Comparison of ENCODE assay signal across 11 cellular contexts in the genomic region with DNA sequence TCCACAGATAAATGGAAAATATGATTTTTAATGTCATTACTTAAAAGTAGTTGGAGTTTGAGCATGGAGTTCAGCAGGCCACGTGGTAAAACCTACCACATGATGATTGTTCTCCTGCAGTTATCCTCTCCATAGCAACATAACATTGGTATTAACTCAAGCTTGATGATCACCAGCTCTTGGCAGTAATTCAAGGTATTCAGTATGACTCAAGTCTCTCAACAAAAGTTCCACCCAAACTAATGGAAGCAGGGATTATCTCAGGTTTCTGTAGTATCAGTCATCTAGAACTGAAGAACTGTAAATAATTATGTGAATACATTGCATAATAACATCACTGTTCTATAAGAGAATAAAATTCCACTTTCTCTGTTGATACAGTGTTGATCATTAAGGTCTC. TPM values are rescaled to one million over a fixed set of nuclear protein-coding genes. Genes with fewer than 3 reads are reported as not detected.
DNase-seq lines count a peak whose midpoint lies in the region; ATAC-seq, FAIRE-seq and TF ChIP-seq lines count a peak whose summit lies in the region.
"Had no signal": no experiment of that assay in that cellular context is flagged by ENCODE, and none has a peak within 500 bp of the region (broad histone marks: within the 10 kb centered on the region; RNA-seq: fewer than 3 reads in every experiment).

No MANE protein-coding gene starts in this region.

- H3K27ac ChIP-seq in AG04450 (ENCODE audit: low read depth, low read length) (no peak overlapping the region), body of pancreas (no peak overlapping the region), lower lobe of right lung (no peak overlapping the region), tibial artery (peak overlapping the region in 1 of 2 donors; percentile 31)

- CTCF ChIA-PET in AG04450 (lab: Charles Lee) = interaction anchor here (1.0 kb wide), 1 partner anchor 872 kb away, joined by 3 read pairs; no protein-coding TSS in a partner anchor

- H3K9me3 ChIP-seq in AG04450 (ENCODE audit: control insufficient read depth, insufficient read depth, low read length) (no peaks in the 10 kb centered on the region), body of pancreas (no peaks in the 10 kb centered on the region), lower lobe of right lung (no peaks in the 10 kb centered on the region), tibial artery (no peaks in the 10 kb centered on the region)

- no peaks in the 10 kb centered on the region for H3K36me3 ChIP-seq in body of pancreas (replicated peaks in 1 of 2; ENCODE audit: insufficient read depth in 1 of 2, low read depth in 2 of 2)
- no peaks in the 10 kb centered on the region for H3K36me3 ChIP-seq in lower lobe of right lung
- no peaks in the 10 kb centered on the region for H3K36me3 ChIP-seq in tibial artery

- DNase-seq in AG04450 (ENCODE audit: low read depth, low spot score) (peak; percentile 95), HT-29 (ENCODE audit: low spot score) (peak; percentile 97), body of pancreas (peak in 1 of 4 donors; percentile 34), lower lobe of right lung (no peak), frontal cortex (ENCODE audit: low spot score in 2 of 2) (no peak), NCI-H748 treated with DMSO at 0.1 percent for 48 hours (lab: John Stamatoyannopoulos, UW) (no peak), tibial artery (no peak)
- DNase-seq in activated CD4-positive, alpha-beta T cell treated with anti-CD3 and anti-CD28 coated beads, Interleukin-2, amount 50 U/mL, for 48 hours = no peak
- DNase-seq: DND-41 had no signal

- intact Hi-C loops in body of pancreas (cut with DNase I) = no loop called here
- intact Hi-C loops in lower lobe of right lung (cut with DNase I) = no loop called here
- intact Hi-C loops in tibial artery (cut with DNase I; ENCODE audit: low total_unique reads) = no loop called here

- POLR2A ChIA-PET in AG04450 (lab: Yijun Ruan, JAX) = no interaction called here

- FAIRE-seq in frontal cortex (lab: Jason Lieb, UNC) = no peak

- WGBS in body of pancreas, 2 donors = 4 to 9% methylated on average over 1 of the region's 1 CpG

- TF ChIP-seq CTCF in AG04450 (IDR thresholded peaks at IDR 0.05; ENCODE audit: low read depth, low read length) (no peak), body of pancreas (IDR thresholded peaks at IDR 0.05) (no peak), lower lobe of right lung (IDR thresholded peaks at IDR 0.05) (no peak), tibial artery (IDR thresholded peaks at IDR 0.05) (no peak)

- H3K4me3 ChIP-seq in AG04450 (ENCODE audit: low read depth, low read length) = no peak overlapping the region
- no peak overlapping the region for H3K4me3 ChIP-seq in body of pancreas
- H3K4me3 ChIP-seq in lower lobe of right lung = no peak overlapping the region
- H3K4me3 ChIP-seq in tibial artery = no peak overlapping the region

- peak; percentile 97 for ATAC-seq in body of pancreas
- peak; percentile 76 to 87 for ATAC-seq in lower lobe of right lung

- no peak for TF ChIP-seq POLR2A in body of pancreas (IDR thresholded peaks at IDR 0.05)

- no peaks in the 10 kb centered on the region for H3K4me1 ChIP-seq in body of pancreas
- no peaks in the 10 kb centered on the region for H3K4me1 ChIP-seq in lower lobe of right lung
- peaks cover 0 to 7% (median 1%) of the 10 kb centered on the region in 4 donors for H3K4me1 ChIP-seq in tibial artery

- H3K27me3 ChIP-seq in AG04450 (ENCODE audit: control insufficient read depth, insufficient read depth, low read length) (no peaks in the 10 kb centered on the region), body of pancreas (no peaks in the 10 kb centered on the region), lower lobe of right lung (ENCODE audit: low read depth) (no peaks in the 10 kb centered on the region), tibial artery (no peaks in the 10 kb centered on the region)

RNA-seq across cellular contexts. Expression of a gene that starts 22.9 kb away (rescaled TPM):
- not detected in 2 replicates for polyA plus RNA-seq in AG04450 (2011; rRNA removed)
- polyA minus RNA-seq in AG04450 (2011; rRNA and poly(A)+ RNA removed) = not detected in 2 replicates
- total RNA-seq in HT-29 (2014; rRNA removed; shearing (Covaris generic)) = not detected in 2 replicates
- total RNA-seq in body of pancreas (not detected), lower lobe of right lung (not detected), frontal cortex (not detected)
- total RNA-seq: neural crest cell, subcutaneous adipose tissue had no signal

Comparison
In these comparisons a context has a peak if more than half of its experiments do, and no peak if none do; other contexts are left out.
1. DNase-seq: peak in AG04450 (single experiment) and HT-29 (single experiment); none in lower lobe of right lung (single experiment), frontal cortex (0 of 2), NCI-H748 treated with DMSO at 0.1 percent for 48 hours (single experiment), tibial artery (0 of 2) and activated CD4-positive, alpha-beta T cell treated with anti-CD3 and anti-CD28 coated beads, Interleukin-2, amount 50 U/mL, for 48 hours (0 of 2).